In genomic region chr7:77460057-77460486, GRCh38 we compare ENCODE assay signal across 17 cellular contexts. TPM values are rescaled to one million over a fixed set of nuclear protein-coding genes. Genes with fewer than 3 reads are reported as not detected.
DNase-seq lines count a peak whose midpoint lies in the region; ATAC-seq, FAIRE-seq and TF ChIP-seq lines count a peak whose summit lies in the region.
"Had no signal": no experiment of that assay in that cellular context is flagged by ENCODE, and none has a peak within 500 bp of the region (broad histone marks: within the 10 kb centered on the region; RNA-seq: fewer than 3 reads in every experiment).

No MANE protein-coding gene starts in this region.

- intact Hi-C loops in HepG2 (cut with micrococcal nuclease; ENCODE audit: unreplicated experiment) (loop anchor here (1.0 kb wide), 2 partner anchors 19 to 78 kb away; no protein-coding TSS in a partner anchor), uterus (cut with DNase I; ENCODE audit: low total_unique reads) (no loop called here)

- TF ChIP-seq EP300 in HepG2 (IDR thresholded peaks at IDR 0.05; ENCODE audit: low read depth in 2 of 2, low read length in 2 of 2) = peak in 1 of 2 experiments; percentile 69; a peak in 2 of 4 replicates
- TF ChIP-seq EP300 in HepG2 (CRISPR knock-in tag; IDR thresholded peaks at IDR 0.05; ENCODE audit: borderline replicate concordance) = no peak
- TF ChIP-seq EP300 in tibial nerve (IDR thresholded peaks at IDR 0.05) = no peak

- no peak overlapping the region for H3K4me2 ChIP-seq in Loucy (ENCODE audit: low read depth, low read length, poor library complexity, severe bottlenecking)
- no peak overlapping the region for H3K4me2 ChIP-seq in astrocyte (ENCODE audit: low read length)
- H3K4me2 ChIP-seq in HepG2 (ENCODE audit: low read depth, low read length) = peak overlapping the region; percentile 70

- no peaks in the 10 kb centered on the region for H3K27me3 Mint-ChIP-seq in astrocyte (ENCODE audit: low read depth, unreplicated experiment)

- DNase-seq in DMS53 (lab: John Stamatoyannopoulos, UW) (peak; percentile 80), astrocyte (ENCODE audit: low read depth) (no peak), HepG2 (ENCODE audit: low spot score) (peak; percentile 80), uterus (no peak), tibial nerve (ENCODE audit: low spot score in 2 of 2) (no peak), NCI-H1092 (lab: John Stamatoyannopoulos, UW) (no peak), C1 segment of cervical spinal cord (lab: John Stamatoyannopoulos, UW) (no peak)
- DNase-seq: activated CD4-positive, alpha-beta T cell treated with anti-CD3 and anti-CD28 coated beads for 48 hours; aorta; NCI-H1694; stimulated activated CD4-positive, alpha-beta T cell treated with anti-CD3 and anti-CD28 coated beads, Interleukin-2, amount 100 ng/mL, for 48 hours; stimulated activated naive CD4-positive, alpha-beta T cell had no signal

- TF ChIP-seq POLR2A in HepG2 (IDR thresholded peaks at IDR 0.05; ENCODE audit: insufficient read depth in 1 of 2, low read depth in 2 of 2, low read length in 2 of 2) = no peak
- TF ChIP-seq POLR2A in uterus (IDR thresholded peaks at IDR 0.05) = no peak
- TF ChIP-seq POLR2A in tibial nerve (IDR thresholded peaks at IDR 0.05) = no peak

- no peak overlapping the region for H3K4me3 Mint-ChIP-seq in astrocyte (ENCODE audit: unreplicated experiment)
- H3K4me3 Mint-ChIP-seq: activated T-helper 1 cell treated with anti-CD3 and anti-CD28 coated beads, Interleukin-12 subunit alpha, Interleukin-12 subunit beta, Interleukin-2, Interleukin-4 antibody, amounts not matched to agents 30 ng/mL and 10 ng/mL and 1 ng/mL, durations not matched to agents 14 hours and 24 hours and 36 hours; CD14-positive monocyte; T-cell had no signal

- no peaks in the 10 kb centered on the region for H3K36me3 Mint-ChIP-seq in astrocyte (ENCODE audit: low read depth, unreplicated experiment)
- H3K36me3 Mint-ChIP-seq: CD14-positive monocyte, T-cell had no signal

- ATAC-seq in HepG2 = peak; percentile 83
- ATAC-seq: T-cell had no signal

- no peaks in the 10 kb centered on the region for H3K27me3 ChIP-seq in Loucy (ENCODE audit: insufficient read depth, low read length, poor library complexity, severe bottlenecking)
- H3K27me3 ChIP-seq in astrocyte (ENCODE audit: insufficient read depth, low read length) = no peaks in the 10 kb centered on the region
- H3K27me3 ChIP-seq in HepG2 (ENCODE audit: control insufficient read depth in 1 of 2, insufficient read depth in 2 of 2, low read length in 2 of 2) = no peaks in the 10 kb centered on the region
- H3K27me3 ChIP-seq in uterus = no peaks in the 10 kb centered on the region
- H3K27me3 ChIP-seq in tibial nerve = no peaks in the 10 kb centered on the region

- in situ Hi-C loops in HepG2 (cut with HindIII; ENCODE audit: extremely low pct_ligation_motif_present, low pct_unique_long_range_greater_than_20kb) = no loop called here

- CTCF ChIA-PET in HepG2 (lab: Yijun Ruan, JAX; ENCODE audit: low intra/inter-chr PET ratio, low total read pairs) = no interaction called here

- peak; percentile 59 for TF ChIP-seq RAD21 in HepG2 (CRISPR knock-in tag; IDR thresholded peaks at IDR 0.05)

- FAIRE-seq in astrocyte (lab: Jason Lieb, UNC) (no peak), HepG2 (lab: Jason Lieb, UNC) (peak; percentile 72)

- H3F3A ChIP-seq in Loucy (ENCODE audit: low read depth) = no peaks in the 10 kb centered on the region

- TF ChIP-seq CTCF in Loucy (conservative IDR thresholded peaks at IDR 0.05; ENCODE audit: low read length) (peak; percentile 47), astrocyte (IDR thresholded peaks at IDR 0.05; ENCODE audit: insufficient read depth, low read depth, low read length) (peak; percentile 3), HepG2 (CRISPR knock-in tag; IDR thresholded peaks at IDR 0.05) (peak; percentile 65), uterus (IDR thresholded peaks at IDR 0.05) (no peak), tibial nerve (IDR thresholded peaks at IDR 0.05) (no peak)

- no peak overlapping the region for H3K9ac ChIP-seq in Loucy (ENCODE audit: low read depth, low read length, poor library complexity, severe bottlenecking)
- no peak overlapping the region for H3K9ac ChIP-seq in astrocyte (ENCODE audit: low read length)
- peak overlapping the region; percentile 10; the same call in 1 of the 2 replicates for H3K9ac ChIP-seq in HepG2 (ENCODE audit: insufficient read depth, low read depth, low read length)

- H3K36me3 ChIP-seq in Loucy (ENCODE audit: insufficient read depth, low read length) (no peaks in the 10 kb centered on the region), astrocyte (ENCODE audit: insufficient read depth, low read length) (no peaks in the 10 kb centered on the region), HepG2 (replicated peaks in 1 of 2; ENCODE audit: control insufficient read depth in 1 of 2, insufficient read depth in 2 of 2, low read length in 2 of 2) (no peaks in the 10 kb centered on the region), uterus (no peaks in the 10 kb centered on the region), tibial nerve (no peaks in the 10 kb centered on the region)
- H3K36me3 ChIP-seq: prostate gland had no signal

- peaks cover 1% of the 10 kb centered on the region for H3K9me3 Mint-ChIP-seq in astrocyte (ENCODE audit: unreplicated experiment)
- H3K9me3 Mint-ChIP-seq: activated T-helper 1 cell treated with anti-CD3 and anti-CD28 coated beads, Interleukin-12 subunit alpha, Interleukin-12 subunit beta, Interleukin-2, Interleukin-4 antibody, amounts not matched to agents 30 ng/mL and 10 ng/mL and 1 ng/mL, durations not matched to agents 14 hours and 24 hours and 36 hours; T-cell had no signal

- H3K9me2 ChIP-seq in Loucy (replicated peaks; ENCODE audit: low read depth, low read length) = no peaks in the 10 kb centered on the region

- H3K9me3 ChIP-seq in Loucy (ENCODE audit: insufficient read depth, low read depth, low read length) = no peaks in the 10 kb centered on the region
- H3K9me3 ChIP-seq in astrocyte (ENCODE audit: insufficient read depth, low read depth, low read length) = no peaks in the 10 kb centered on the region
- H3K9me3 ChIP-seq in HepG2 (ENCODE audit: low read length) = no peaks in the 10 kb centered on the region
- no peaks in the 10 kb centered on the region for H3K9me3 ChIP-seq in uterus
- no peaks in the 10 kb centered on the region for H3K9me3 ChIP-seq in tibial nerve
- H3K9me3 ChIP-seq: prostate gland had no signal

- H3K27ac ChIP-seq in astrocyte (ENCODE audit: low read depth, low read length) = no peak overlapping the region
- H3K27ac ChIP-seq in HepG2 (ENCODE audit: extremely low read length, insufficient read depth, low read length) = peak overlapping the region; percentile 68
- no peak overlapping the region for H3K27ac ChIP-seq in uterus
- no peak overlapping the region for H3K27ac ChIP-seq in tibial nerve
- H3K27ac ChIP-seq: prostate gland had no signal

- H3K4me1 ChIP-seq in Loucy (ENCODE audit: insufficient read depth, low read length, poor library complexity, severe bottlenecking) = peaks cover 6% of the 10 kb centered on the region
- peaks cover 10% of the 10 kb centered on the region for H3K4me1 ChIP-seq in astrocyte (ENCODE audit: insufficient read depth, low read length)
- H3K4me1 ChIP-seq in HepG2 (ENCODE audit: insufficient read depth, low read length) = peaks cover 68% of the 10 kb centered on the region
- H3K4me1 ChIP-seq in uterus = no peaks in the 10 kb centered on the region
- no peaks in the 10 kb centered on the region for H3K4me1 ChIP-seq in tibial nerve
- H3K4me1 ChIP-seq: prostate gland had no signal

- H3K79me2 ChIP-seq in Loucy (ENCODE audit: insufficient read depth, low read length) = no peaks in the 10 kb centered on the region
- no peaks in the 10 kb centered on the region for H3K79me2 ChIP-seq in astrocyte (ENCODE audit: insufficient read depth, low read length)
- H3K79me2 ChIP-seq in HepG2 (ENCODE audit: insufficient read depth, low read length) = no peaks in the 10 kb centered on the region

- no peak overlapping the region for H3K27ac Mint-ChIP-seq in astrocyte (ENCODE audit: unreplicated experiment)
- H3K27ac Mint-ChIP-seq: activated T-helper 1 cell treated with anti-CD3 and anti-CD28 coated beads, Interleukin-12 subunit alpha, Interleukin-12 subunit beta, Interleukin-2, Interleukin-4 antibody, amounts not matched to agents 30 ng/mL and 10 ng/mL and 1 ng/mL, durations not matched to agents 14 hours and 24 hours and 36 hours; T-cell had no signal

- H3K4me1 Mint-ChIP-seq in astrocyte (ENCODE audit: low read depth, unreplicated experiment) = peaks cover 10% of the 10 kb centered on the region

- H2AFZ ChIP-seq in Loucy (ENCODE audit: low read length) (no peak overlapping the region), astrocyte (ENCODE audit: low read depth, low read length) (no peak overlapping the region), HepG2 (ENCODE audit: low read length) (no peak overlapping the region)

- H3K4me3 ChIP-seq in Loucy (ENCODE audit: low read length, poor library complexity, severe bottlenecking) (no peak overlapping the region), astrocyte (ENCODE audit: insufficient read depth, low read depth, low read length) (no peak overlapping the region), HepG2 (replicated peaks in 1 of 3; ENCODE audit: insufficient read depth in 1 of 3, low read depth in 2 of 3, low read length in 3 of 3) (peak overlapping the region in 1 of 3 experiments; percentile 23; a peak in 3 of 6 replicates), uterus (no peak overlapping the region), tibial nerve (no peak overlapping the region)
- H3K4me3 ChIP-seq: prostate gland had no signal

- no peaks in the 10 kb centered on the region for H4K20me1 ChIP-seq in Loucy (ENCODE audit: insufficient read depth, low read length, poor library complexity, severe bottlenecking)
- no peaks in the 10 kb centered on the region for H4K20me1 ChIP-seq in astrocyte (ENCODE audit: insufficient read depth, low read length)
- no peaks in the 10 kb centered on the region for H4K20me1 ChIP-seq in HepG2 (ENCODE audit: insufficient read depth, low read length)

- 2% methylated on average over 3 of the region's 3 CpGs for WGBS in HepG2 (ENCODE audit: low lambda C conversion rate)
- WGBS in tibial nerve, 2 donors = 37 to 54% methylated on average over 3 of the region's 3 CpGs

- BruUV-seq in HepG2 (replicated peaks; lab: Mats Ljungman, UMichigan) = no TSS peak

- POLR2A ChIA-PET in HepG2 (lab: Yijun Ruan, JAX) = no interaction called here

RNA-seq across cellular contexts. Expression of gene GSAP, which starts 43.9 kb away (rescaled TPM):
- 2.7 and 4.1 TPM in 2 replicates for total RNA-seq in astrocyte
- total RNA-seq in HepG2 (2016; rRNA removed; fragmentation: Illumina TruSeq; extraction: Trizol) = 15.6 and 34.6 TPM in 2 replicates
- total RNA-seq in HepG2 (2016; cell fraction: cytosol; rRNA removed; fragmentation: Illumina TruSeq; extraction: Trizol; ENCODE audit: low read depth) = 16.9 and 17.1 TPM in 2 replicates
- total RNA-seq in HepG2 (2016; cell fraction: insoluble cytoplasmic fraction; rRNA removed; fragmentation: Illumina TruSeq; extraction: Trizol) = 17.6 and 34.6 TPM in 2 replicates
- 15.9 and 18.6 TPM in 2 replicates for total RNA-seq in HepG2 (2016; cell fraction: membrane; rRNA removed; fragmentation: Illumina TruSeq; extraction: Trizol)
- 83.9 and 97.3 TPM in 2 replicates for total RNA-seq in HepG2 (2016; cell fraction: nucleus; rRNA removed; fragmentation: Illumina TruSeq; extraction: Trizol)
- polyA plus RNA-seq in HepG2 (2011; rRNA removed) = 33.6 and 40.6 TPM in 2 replicates
- polyA plus RNA-seq in HepG2 (2011; cell fraction: cytosol; rRNA removed) = 6.9 and 7.5 TPM in 2 replicates
- 125 and 131 TPM in 2 replicates for polyA plus RNA-seq in HepG2 (2011; cell fraction: nucleus; rRNA removed)
- polyA plus RNA-seq in HepG2 (2012) = 13.4 and 21.8 TPM in 2 replicates
- 2.5 and 2.9 TPM in 2 replicates for polyA plus RNA-seq in HepG2 (2016; cell fraction: cytosol; fragmentation: Illumina TruSeq; extraction: Trizol; ENCODE audit: low read depth)
- polyA plus RNA-seq in HepG2 (2016; cell fraction: insoluble cytoplasmic fraction; fragmentation: Illumina TruSeq; extraction: Trizol; ENCODE audit: low read depth) = 11.8 and 12.4 TPM in 2 replicates
- 5.4 and 5.5 TPM in 2 replicates for polyA plus RNA-seq in HepG2 (2016; cell fraction: membrane; fragmentation: Illumina TruSeq; extraction: Trizol; ENCODE audit: low read depth)
- polyA plus RNA-seq in HepG2 (2016; cell fraction: nucleus; fragmentation: Illumina TruSeq; extraction: Trizol; ENCODE audit: insufficient read depth, low read depth) = 116 and 121 TPM in 2 replicates
- 28.9 TPM in 1 of 2 replicates, not detected in the other for polyA minus RNA-seq in HepG2 (2011; rRNA and poly(A)+ RNA removed; ENCODE audit: low replicate concordance)
- 5.1 and 7.3 TPM in 2 replicates for polyA minus RNA-seq in HepG2 (2011; cell fraction: cytosol; rRNA and poly(A)+ RNA removed)
- polyA minus RNA-seq in HepG2 (2011; cell fraction: nucleus; rRNA and poly(A)+ RNA removed) = 126 and 129 TPM in 2 replicates
- total RNA-seq in uterus = 10 to 100 TPM in 2 of 4 donors, 1 to 10 TPM in 2; 3.6 to 24.1 (median 13.1) TPM
- total RNA-seq in tibial nerve = 10 to 100 TPM; 14.3 to 25.5 (median 22.0) TPM

Comparison
In these comparisons a context has a peak if more than half of its experiments do, and no peak if none do; other contexts are left out.
1. DNase-seq: peak in DMS53 (single experiment) and HepG2 (single experiment); none in astrocyte (single experiment), uterus (0 of 2), tibial nerve (0 of 2), NCI-H1092 (single experiment) and C1 segment of cervical spinal cord (0 of 14).
2. CTCF ChIP-seq: peak in Loucy (single experiment), astrocyte (single experiment) and HepG2 (single experiment); none in uterus (0 of 4) and tibial nerve (0 of 5).